Comparison of ENCODE assay signal across 8 cellular contexts in genomic region chr14:101966742-101967141, GRCh38.
DNase-seq lines count a peak whose midpoint lies in the region; ATAC-seq and TF ChIP-seq lines count a peak whose summit lies in the region.
"Had no signal": no experiment of that assay in that cellular context is flagged by ENCODE, and none has a peak within 500 bp of the region (broad histone marks: within the 10 kb centered on the region; RNA-seq: fewer than 3 reads in every experiment).

No MANE protein-coding gene starts in this region.

- H3K27me3 ChIP-seq in DND-41 (ENCODE audit: insufficient read depth, low read length, poor library complexity) (no peaks in the 10 kb centered on the region), OCI-LY1 (ENCODE audit: insufficient read depth, low read length) (no peaks in the 10 kb centered on the region), neuron (ENCODE audit: insufficient read depth, low read length) (no peaks in the 10 kb centered on the region)
- H3K27me3 ChIP-seq: colonic mucosa had no signal

- no peaks in the 10 kb centered on the region; the same call in 1 of the 2 replicates for H3F3A ChIP-seq in OCI-LY1 (ENCODE audit: insufficient read depth, low read length)

- no peak for ATAC-seq in DND-41 (ENCODE audit: insufficient read depth, low read depth)

- H3K36me3 ChIP-seq in DND-41 (ENCODE audit: insufficient read depth, low read length) (peaks cover 35% of the 10 kb centered on the region), OCI-LY1 (ENCODE audit: insufficient read depth, low read length) (0 out of 2 replicates have a peak, but pooled peaks cover 4% of the 10 kb centered on the region), neuron (ENCODE audit: insufficient read depth, low read length) (peaks cover 20% of the 10 kb centered on the region)
- H3K36me3 ChIP-seq: colonic mucosa had no signal

- H3K4me3 ChIP-seq in DND-41 (ENCODE audit: low read depth in 1 of 2, low read length in 2 of 2), result peak overlapping the region in 1 of 2 experiments; percentile 96; a peak in 1 of 4 replicates
- H3K4me3 ChIP-seq in OCI-LY1 (ENCODE audit: low read depth, low read length, poor library complexity, severe bottlenecking), result peak overlapping the region; percentile 96
- H3K4me3 ChIP-seq in choroid plexus epithelial cell (ENCODE audit: low read depth, low read length), result peak overlapping the region; percentile 98
- peak overlapping the region; percentile 70 for H3K4me3 ChIP-seq in neuron (ENCODE audit: low read length)

- peak overlapping the region; percentile 93 for H3K4me2 ChIP-seq in DND-41 (ENCODE audit: insufficient read depth, low read length)
- peak overlapping the region; percentile 93 for H3K4me2 ChIP-seq in OCI-LY1 (ENCODE audit: low read length)

- no peaks in the 10 kb centered on the region for H3K9me3 ChIP-seq in DND-41 (ENCODE audit: insufficient read depth, low read length, severe bottlenecking)
- no peaks in the 10 kb centered on the region for H3K9me3 ChIP-seq in OCI-LY1 (ENCODE audit: low read length)
- H3K9me3 ChIP-seq in neuron (ENCODE audit: low read length), result no peaks in the 10 kb centered on the region
- H3K9me3 ChIP-seq: colonic mucosa had no signal

- DNase-seq in DND-41, result no peak
- DNase-seq in choroid plexus epithelial cell (ENCODE audit: low read depth), result no peak
- DNase-seq in GF-D8 (lab: John Stamatoyannopoulos, UW), result no peak
- no peak for DNase-seq in NCI-H187 treated with DMSO at 0.1 percent for 48 hours (lab: John Stamatoyannopoulos, UW)
- no peak for DNase-seq in middle frontal gyrus (ENCODE audit: extremely low spot score, low spot score)
- DNase-seq: colonic mucosa had no signal

- H3K27ac ChIP-seq in DND-41 (ENCODE audit: low read length), result no peak overlapping the region
- H3K27ac ChIP-seq in OCI-LY1 (ENCODE audit: low read depth, low read length, poor library complexity, severe bottlenecking), result peak overlapping the region; percentile 94
- H3K27ac ChIP-seq: colonic mucosa had no signal

- TF ChIP-seq CTCF in DND-41 (IDR thresholded peaks at IDR 0.05; ENCODE audit: borderline replicate concordance, extremely low read depth, low read length, poor library complexity, severe bottlenecking) (no peak), OCI-LY1 (IDR thresholded peaks at IDR 0.05; ENCODE audit: low read length) (no peak), choroid plexus epithelial cell (conservative IDR thresholded peaks at IDR 0.05; ENCODE audit: low read depth, low read length) (no peak)

- peaks cover 38% of the 10 kb centered on the region for H4K20me1 ChIP-seq in DND-41 (ENCODE audit: insufficient read depth, low read length)
- H4K20me1 ChIP-seq in OCI-LY1 (ENCODE audit: insufficient read depth, low read length), result no peaks in the 10 kb centered on the region

- H2AFZ ChIP-seq in DND-41 (ENCODE audit: low read depth, low read length) (no peak overlapping the region), OCI-LY1 (ENCODE audit: low read length) (no peak overlapping the region), neuron (ENCODE audit: low read depth, low read length) (no peak overlapping the region)

- H3K79me2 ChIP-seq in DND-41 (ENCODE audit: insufficient read depth, low read length) (peaks cover 72% of the 10 kb centered on the region), OCI-LY1 (ENCODE audit: insufficient read depth, low read length) (peaks cover 52% of the 10 kb centered on the region)

- H3K9ac ChIP-seq in DND-41 (ENCODE audit: low read depth, low read length) (peak overlapping the region; percentile 97), OCI-LY1 (ENCODE audit: low read length) (peak overlapping the region; percentile 89)

- H3K9me2 ChIP-seq in OCI-LY1 (ENCODE audit: low read depth, low read length), result no peaks in the 10 kb centered on the region

- H3K4me1 ChIP-seq in DND-41 (ENCODE audit: insufficient read depth, low read length) (peaks cover 41% of the 10 kb centered on the region), OCI-LY1 (ENCODE audit: insufficient read depth, low read length, severe bottlenecking) (peaks cover 68% of the 10 kb centered on the region), neuron (ENCODE audit: insufficient read depth, low read length) (peaks cover 22% of the 10 kb centered on the region)
